In genomic region chr16:17831330-17831729, GRCh38 we compare ENCODE assay signal across 24 cellular contexts.
DNase-seq lines count a peak whose midpoint lies in the region; ATAC-seq and TF ChIP-seq lines count a peak whose summit lies in the region.
"Had no signal": no experiment of that assay in that cellular context is flagged by ENCODE, and none has a peak within 500 bp of the region (broad histone marks: within the 10 kb centered on the region; RNA-seq: fewer than 3 reads in every experiment).

No MANE protein-coding gene starts in this region.

- no peaks in the 10 kb centered on the region for H3K36me3 ChIP-seq in BE2C
- H3K36me3 ChIP-seq: adrenal gland; BLaER1 treated with 17β-estradiol and CSF1 and Interleukin-3, amounts not matched to agents 10 nM and 100 nM; esophagus squamous epithelium; heart right ventricle had no signal

- no peak overlapping the region for H2BK20ac ChIP-seq in H9 (ENCODE audit: low read depth, low read length, poor library complexity, severe bottlenecking)

- H3T11ph ChIP-seq in H9 (ENCODE audit: low read length), result no peak overlapping the region

- DNase-seq in BE2C, result no peak
- peak; percentile 31 for DNase-seq in H9
- peak; percentile 24 for DNase-seq in amniotic epithelial cell (ENCODE audit: low read depth)
- peak; percentile 42 for DNase-seq in iPS-NIHi7 (ENCODE audit: extremely low spot score)
- no peak for DNase-seq in DMS153 treated with DMSO at 0.1 percent for 48 hours (lab: John Stamatoyannopoulos, UW; ENCODE audit: unreplicated experiment)
- no peak for DNase-seq in GF-D8 (lab: John Stamatoyannopoulos, UW)
- DNase-seq: activated CD4-positive, alpha-beta T cell treated with anti-CD3 and anti-CD28 coated beads, Interleukin-2, amount 10 ng/mL, durations not matched to agents 7 days and 5 days; activated CD8-positive, alpha-beta memory T cell treated with anti-CD3 and anti-CD28 coated beads, Interleukin-2, amount 50 U/mL, for 4 hours; activated effector memory CD4-positive, alpha-beta T cell treated with Interleukin-2 at 50 U/mL for 16 hours; adrenal gland; central memory CD4-positive, alpha-beta T cell; esophagus squamous epithelium; H7; heart right ventricle; islet precursor cell; naive B cell; RPMI8226; small intestine; stimulated activated CD4-positive, alpha-beta T cell treated with anti-CD3 and anti-CD28 coated beads, Interleukin-4, amount 100 ng/mL, for 4 hours; substantia nigra; SW 1271 had no signal

- no peaks in the 10 kb centered on the region; the same call in 1 of the 2 replicates for H3K27me3 Mint-ChIP-seq in H9 (ENCODE audit: low read depth)

- no peak overlapping the region for H3K4me2 ChIP-seq in H9 (ENCODE audit: insufficient read depth, insufficient read length, low read length)
- H3K4me2 ChIP-seq: BLaER1 treated with 17β-estradiol and CSF1 and Interleukin-3, amounts not matched to agents 10 nM and 100 nM had no signal

- no peaks in the 10 kb centered on the region for H3K79me2 ChIP-seq in H9 (ENCODE audit: insufficient read depth, low read length)

- TF ChIP-seq CTCF in BE2C (IDR thresholded peaks at IDR 0.05; ENCODE audit: low read depth, low read length) (peak; percentile 19; the same call in 1 of the 2 replicates), H9 (conservative IDR thresholded peaks at IDR 0.05) (peak; percentile 58)

- H3K9ac ChIP-seq in H9 (ENCODE audit: extremely low read depth, insufficient read length, low read length), result no peak overlapping the region
- H3K9ac ChIP-seq: BLaER1 treated with 17β-estradiol and CSF1 and Interleukin-3, amounts not matched to agents 10 nM and 100 nM had no signal

- H3K27me3 ChIP-seq in BE2C (no peaks in the 10 kb centered on the region), H9 (ENCODE audit: insufficient read depth, low read length) (no peaks in the 10 kb centered on the region)
- H3K27me3 ChIP-seq: adrenal gland; BLaER1 treated with 17β-estradiol and CSF1 and Interleukin-3, amounts not matched to agents 10 nM and 100 nM had no signal

- no peak overlapping the region for H2AFZ ChIP-seq in H9 (ENCODE audit: low read length)

- no peak overlapping the region for H4K5ac ChIP-seq in H9 (ENCODE audit: insufficient read length, low read depth, low read length)

- no peak overlapping the region for H2BK120ac ChIP-seq in H9 (ENCODE audit: low read depth, low read length, poor library complexity, severe bottlenecking)

- no peak overlapping the region for H3K27ac ChIP-seq in H9 (ENCODE audit: insufficient read length, low read depth, low read length)
- H3K27ac ChIP-seq: adrenal gland; BLaER1 treated with 17β-estradiol and CSF1 and Interleukin-3, amounts not matched to agents 10 nM and 100 nM; esophagus squamous epithelium; heart right ventricle; HL-60 had no signal

- no peak overlapping the region for H3K56ac ChIP-seq in H9 (ENCODE audit: insufficient read length, low read depth, low read length)

- H2BK12ac ChIP-seq in H9 (ENCODE audit: insufficient read length, low read depth, low read length), result no peak overlapping the region

- H3K9me3 ChIP-seq in BE2C, result no peaks in the 10 kb centered on the region
- no peaks in the 10 kb centered on the region for H3K9me3 ChIP-seq in H9 (ENCODE audit: control insufficient read depth, low read depth, low read length)
- H3K9me3 ChIP-seq: adrenal gland; BLaER1 treated with 17β-estradiol and CSF1 and Interleukin-3, amounts not matched to agents 10 nM and 100 nM; esophagus squamous epithelium; heart right ventricle had no signal

- H3K23ac ChIP-seq in H9 (ENCODE audit: insufficient read length, low read depth, low read length), result no peak overlapping the region

- no peak overlapping the region for H3K4me3 ChIP-seq in BE2C (ENCODE audit: low read depth, low read length)
- H3K4me3 ChIP-seq: adrenal gland; BLaER1 treated with 17β-estradiol and CSF1 and Interleukin-3, amounts not matched to agents 10 nM and 100 nM; esophagus squamous epithelium; heart right ventricle had no signal

- no CpG with 5 or more reads among the region's 5 CpGs for whole genome bisulfite sequencing in H9 (ENCODE audit: extremely low coverage, insufficient read length, low lambda C conversion rate)

- no peak for ATAC-seq in HG02678 (IDR thresholded peaks at IDR 0.05; ENCODE audit: unreplicated experiment)
- ATAC-seq: heart right ventricle had no signal

- no peak overlapping the region for H4K8ac ChIP-seq in H9 (replicated peaks; ENCODE audit: insufficient read length, low read depth, low read length)

- H2BK5ac ChIP-seq in H9 (ENCODE audit: insufficient read length, low read length), result no peak overlapping the region

- no peak overlapping the region for H3K18ac ChIP-seq in H9 (ENCODE audit: insufficient read length, low read depth, low read length)

- no peaks in the 10 kb centered on the region for H3K9me3 Mint-ChIP-seq in H9
- H3K9me3 Mint-ChIP-seq: activated CD4-positive, alpha-beta T cell treated with anti-CD3 and anti-CD28 coated beads, Interleukin-2, amount 10 ng/mL, durations not matched to agents 7 days and 5 days; naive B cell had no signal

- H2BK15ac ChIP-seq in H9 (ENCODE audit: low read depth, low read length), result no peak overlapping the region

- no peaks in the 10 kb centered on the region for H3K23me2 ChIP-seq in H9 (ENCODE audit: insufficient read length, low read depth, low read length, poor library complexity, severe bottlenecking)

- no peaks in the 10 kb centered on the region for H3K36me3 Mint-ChIP-seq in H9 (ENCODE audit: insufficient read depth in 1 of 3, low read depth in 3 of 3)
- H3K36me3 Mint-ChIP-seq: naive B cell had no signal

- no peak overlapping the region for H3K14ac ChIP-seq in H9 (ENCODE audit: insufficient read depth, low read length)

- H4K20me1 ChIP-seq in H9 (ENCODE audit: control insufficient read depth, insufficient read depth, insufficient read length), result no peaks in the 10 kb centered on the region
- H4K20me1 ChIP-seq: BLaER1 treated with 17β-estradiol and CSF1 and Interleukin-3, amounts not matched to agents 10 nM and 100 nM had no signal

- no peak overlapping the region for H4K91ac ChIP-seq in H9 (ENCODE audit: insufficient read length, low read depth, low read length)

- peaks cover 8 to 10% of the 10 kb centered on the region in 2 experiments for H3K4me1 Mint-ChIP-seq in H9
- H3K4me1 Mint-ChIP-seq: activated CD4-positive, alpha-beta T cell treated with anti-CD3 and anti-CD28 coated beads, Interleukin-2, amount 10 ng/mL, durations not matched to agents 7 days and 5 days; naive B cell had no signal

- H2AK5ac ChIP-seq in H9 (ENCODE audit: insufficient read length, low read length), result no peak overlapping the region

- no peak overlapping the region for H3K27ac Mint-ChIP-seq in H9
- H3K27ac Mint-ChIP-seq: activated CD4-positive, alpha-beta T cell treated with anti-CD3 and anti-CD28 coated beads, Interleukin-2, amount 10 ng/mL, durations not matched to agents 7 days and 5 days; naive B cell had no signal

- H3K79me1 ChIP-seq in H9 (ENCODE audit: insufficient read depth, low read depth, low read length, poor library complexity, severe bottlenecking), result no peaks in the 10 kb centered on the region

- H3K4me1 ChIP-seq in BE2C (no peaks in the 10 kb centered on the region), H9 (ENCODE audit: insufficient read depth, low read length) (no peaks in the 10 kb centered on the region; the same call in 1 of the 2 replicates)
- H3K4me1 ChIP-seq: heart right ventricle had no signal

- no peak overlapping the region for H3K4me3 Mint-ChIP-seq in H9
- H3K4me3 Mint-ChIP-seq: activated CD4-positive, alpha-beta T cell treated with anti-CD3 and anti-CD28 coated beads, Interleukin-2, amount 10 ng/mL, durations not matched to agents 7 days and 5 days; naive B cell had no signal

- H3K4ac ChIP-seq in H9 (ENCODE audit: low read depth, low read length), result no peak overlapping the region

Comparison
In these comparisons a context has a peak if more than half of its experiments do, and no peak if none do; other contexts are left out.
1. DNase-seq: peak in H9 (single experiment), amniotic epithelial cell (single experiment) and iPS-NIHi7 (single experiment); none in BE2C (single experiment), DMS153 treated with DMSO at 0.1 percent for 48 hours (single experiment) and GF-D8 (single experiment).